Comparison of ENCODE assay signal across 13 cellular contexts in the genomic region with DNA sequence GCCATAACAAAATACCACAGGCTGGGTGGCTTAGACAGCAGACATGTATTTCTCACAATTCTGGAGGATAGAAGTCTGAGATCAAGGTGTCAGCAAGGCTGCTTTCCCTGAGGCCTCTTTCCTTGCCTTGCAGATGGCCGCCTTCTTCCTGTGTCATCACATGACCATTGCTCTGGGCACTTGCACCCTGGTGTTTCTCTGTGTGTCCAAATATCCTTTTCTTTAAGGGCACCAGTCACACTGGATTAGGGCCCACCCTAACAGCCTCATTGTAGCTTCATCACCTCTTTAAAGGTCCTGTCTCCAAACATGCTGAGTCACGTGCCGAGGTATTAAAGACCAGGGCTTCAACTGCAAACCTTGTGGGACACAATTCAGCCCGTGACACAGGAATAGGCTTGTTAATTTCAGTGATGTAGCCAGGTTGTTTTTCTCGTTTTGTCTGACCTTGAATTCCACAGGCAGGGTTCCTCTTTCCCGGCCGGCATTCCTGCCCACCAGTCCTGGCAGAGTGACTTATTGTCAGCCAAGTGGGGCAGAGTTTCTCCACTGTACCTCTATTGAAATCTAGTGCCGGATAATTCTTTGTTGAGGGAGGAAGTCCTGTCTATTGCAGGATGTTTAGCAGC.
"Had no signal": no experiment of that assay in that cellular context is flagged by ENCODE, and none has a peak within 500 bp of the region (broad histone marks: within the 10 kb centered on the region; RNA-seq: fewer than 3 reads in every experiment).

No MANE protein-coding gene starts in this region.

- H3K4me1 ChIP-seq: uterus had no signal

- H3K27ac ChIP-seq: VCaP had no signal

- H3K36me3 ChIP-seq: uterus had no signal

- H3K27me3 ChIP-seq: uterus had no signal

- H3K9me3 ChIP-seq: uterus had no signal

- H3K4me3 ChIP-seq: uterus had no signal

- DNase-seq: activated CD4-positive, alpha-beta T cell treated with anti-CD3 and anti-CD28 coated beads for 4 hours; activated CD8-positive, alpha-beta memory T cell treated with anti-CD3 and anti-CD28 coated beads, Interleukin-2, amount 50 U/mL, for 4 hours; activated CD8-positive, alpha-beta T cell treated with anti-CD3 and anti-CD28 coated beads for 36 hours; activated gamma-delta T cell treated with Interleukin-2 at 50 U/mL for 16 hours; activated T-cell treated with anti-CD3 and anti-CD28 coated beads, Interleukin-2, amount 50 U/mL, for 72 hours; nephron progenitor cell; stimulated activated CD4-positive, alpha-beta T cell treated with anti-CD3 and anti-CD28 coated beads, Interleukin-4, amount 100 ng/mL, for 1 hour; stimulated activated CD8-positive, alpha-beta memory T cell treated with anti-CD3 and anti-CD28 coated beads, Interleukin-4, amount 100 ng/mL, for 48 hours; stimulated activated naive CD8-positive, alpha-beta T cell treated with anti-CD3 and anti-CD28 coated beads, Interleukin-15, Interleukin-2, amounts not matched to agents 100 U/mL and 50 U/mL, for 24 hours had no signal

- H3K4me3 Mint-ChIP-seq: activated CD8-positive, alpha-beta T cell treated with anti-CD3 and anti-CD28 coated beads for 36 hours; activated T-cell treated with anti-CD3 and anti-CD28 coated beads, Interleukin-2, amount 50 U/mL, for 72 hours; central memory CD8-positive, alpha-beta T cell; memory B cell; nephron progenitor cell had no signal

- H3K27me3 Mint-ChIP-seq: activated CD8-positive, alpha-beta T cell treated with anti-CD3 and anti-CD28 coated beads for 36 hours; memory B cell had no signal

- H3K9me3 Mint-ChIP-seq: central memory CD8-positive, alpha-beta T cell had no signal

- H3K27ac Mint-ChIP-seq: activated CD8-positive, alpha-beta T cell treated with anti-CD3 and anti-CD28 coated beads for 36 hours; activated T-cell treated with anti-CD3 and anti-CD28 coated beads, Interleukin-2, amount 50 U/mL, for 72 hours; memory B cell; nephron progenitor cell had no signal

- H3K4me1 Mint-ChIP-seq: central memory CD8-positive, alpha-beta T cell; memory B cell; nephron progenitor cell had no signal

- ATAC-seq: activated CD8-positive, alpha-beta T cell treated with anti-CD3 and anti-CD28 coated beads for 36 hours; activated T-cell treated with anti-CD3 and anti-CD28 coated beads, Interleukin-2, amount 50 U/mL, for 72 hours; stimulated activated naive CD8-positive, alpha-beta T cell treated with anti-CD3 and anti-CD28 coated beads, Interleukin-15, Interleukin-2, amounts not matched to agents 100 U/mL and 50 U/mL, for 24 hours had no signal
